ENCODE assay signal across 1 cellular context in genomic region chr21:33542640-33543504, GRCh38.
TF ChIP-seq lines count a peak whose summit lies in the region.

Gene SON, plus strand, starts transcription at chr21:33543038. Its CDS starts 55 bp downstream, at chr21:33543093.

TF ChIP-seq in HepG2, 621 proteins besides CTCF, POLR2A, EP300 and RAD21 (continued from another document and continues in another):
- TF ChIP-seq ZNF570 (CRISPR knock-in tag; IDR thresholded peaks at IDR 0.05; ENCODE audit: borderline replicate concordance): no peak
- TF ChIP-seq IKZF1 (IDR thresholded peaks at IDR 0.05): no peak
- TF ChIP-seq DDIT3 (CRISPR knock-in tag; IDR thresholded peaks at IDR 0.05): no peak
- TF ChIP-seq ZNF224 (CRISPR knock-in tag; IDR thresholded peaks at IDR 0.05): no peak
- 0 out of 2 replicates have a peak, but pooled peaks have one; percentile 7 for TF ChIP-seq ZNF234 (CRISPR knock-in tag; conservative IDR thresholded peaks at IDR 0.05)
- TF ChIP-seq NR0B2 (CRISPR knock-in tag; IDR thresholded peaks at IDR 0.05): no peak
- no peak for TF ChIP-seq REXO4 (CRISPR knock-in tag; IDR thresholded peaks at IDR 0.05; ENCODE audit: borderline replicate concordance)
- TF ChIP-seq TBX3 (IDR thresholded peaks at IDR 0.05; ENCODE audit: borderline replicate concordance): peak; percentile 50; the same call in 1 of the 2 replicates
- no peak for TF ChIP-seq RELA (CRISPR knock-in tag; IDR thresholded peaks at IDR 0.05)
- no peak for TF ChIP-seq NCOR1 (IDR thresholded peaks at IDR 0.05; ENCODE audit: borderline replicate concordance, low read length)
- TF ChIP-seq PAXIP1 (CRISPR knock-in tag; conservative IDR thresholded peaks at IDR 0.05): no peak; the same call in 1 of the 2 replicates
- no peak; the same call in 1 of the 2 replicates for TF ChIP-seq REPIN1 (CRISPR knock-in tag; IDR thresholded peaks at IDR 0.05; ENCODE audit: borderline replicate concordance, low read depth)
- TF ChIP-seq ZNF512B (CRISPR knock-in tag; IDR thresholded peaks at IDR 0.05; ENCODE audit: borderline replicate concordance): no peak
- no peak for TF ChIP-seq ZBTB7A (CRISPR knock-in tag; IDR thresholded peaks at IDR 0.05)
- peak; percentile 58; the same call in 1 of the 2 replicates for TF ChIP-seq ZMAT3 (CRISPR knock-in tag; conservative IDR thresholded peaks at IDR 0.05)
- 0 out of 2 replicates have a peak, but pooled peaks have one; percentile 16 for TF ChIP-seq SRY (CRISPR knock-in tag; IDR thresholded peaks at IDR 0.05)
- no peak for TF ChIP-seq SYNCRIP (IDR thresholded peaks at IDR 0.05; ENCODE audit: insufficient read depth, low read depth, low read length)
- TF ChIP-seq PBX2 (CRISPR knock-in tag; IDR thresholded peaks at IDR 0.05): no peak
- peak; percentile 68 for TF ChIP-seq ZKSCAN5 (CRISPR knock-in tag; IDR thresholded peaks at IDR 0.05)
- no peak for TF ChIP-seq ZBTB37 (CRISPR knock-in tag; IDR thresholded peaks at IDR 0.05)
- TF ChIP-seq CEBPZ (IDR thresholded peaks at IDR 0.05; ENCODE audit: low read length): no peak
- TF ChIP-seq ATF2 (CRISPR knock-in tag; IDR thresholded peaks at IDR 0.05): peak; percentile 30; the same call in 1 of the 2 replicates
- TF ChIP-seq ZNF136 (CRISPR knock-in tag; IDR thresholded peaks at IDR 0.05; ENCODE audit: low read depth): no peak
- TF ChIP-seq FOXM1 (CRISPR knock-in tag; IDR thresholded peaks at IDR 0.05): no peak
- TF ChIP-seq JUN (CRISPR knock-in tag; IDR thresholded peaks at IDR 0.05): no peak
- peak; percentile 10; the same call in 1 of the 2 replicates for TF ChIP-seq ZBTB26 (CRISPR knock-in tag; IDR thresholded peaks at IDR 0.05; ENCODE audit: borderline replicate concordance)
- TF ChIP-seq ZNF350 (CRISPR knock-in tag; IDR thresholded peaks at IDR 0.05; ENCODE audit: borderline replicate concordance, low read depth): no peak
- peak; percentile 83 for TF ChIP-seq ZNF33B (CRISPR knock-in tag; IDR thresholded peaks at IDR 0.05)
- TF ChIP-seq TAF1 (CRISPR knock-in tag; IDR thresholded peaks at IDR 0.05): peak; percentile 76
- TF ChIP-seq SP5 (CRISPR knock-in tag; IDR thresholded peaks at IDR 0.05; ENCODE audit: borderline replicate concordance, low read depth): no peak
- no peak; the same call in 1 of the 2 replicates for TF ChIP-seq ZNF879 (CRISPR knock-in tag; IDR thresholded peaks at IDR 0.05)
- TF ChIP-seq RAD51 (IDR thresholded peaks at IDR 0.05; ENCODE audit: borderline replicate concordance): no peak
- no peak for TF ChIP-seq MZF1 (CRISPR knock-in tag; IDR thresholded peaks at IDR 0.05; ENCODE audit: borderline replicate concordance)
- no peak for TF ChIP-seq ZNF674 (CRISPR knock-in tag; IDR thresholded peaks at IDR 0.05; ENCODE audit: low read depth)
- peak; percentile 38 for TF ChIP-seq HNRNPLL (IDR thresholded peaks at IDR 0.05; ENCODE audit: low read depth, low read length, poor library complexity, severe bottlenecking)
- TF ChIP-seq ESRRA (CRISPR knock-in tag; IDR thresholded peaks at IDR 0.05; ENCODE audit: low read depth): no peak
- no peak for TF ChIP-seq CHD4 (IDR thresholded peaks at IDR 0.05; ENCODE audit: borderline replicate concordance, low read length)
- TF ChIP-seq SMAD9 (CRISPR knock-in tag; IDR thresholded peaks at IDR 0.05): no peak
- no peak; the same call in 1 of the 2 replicates for TF ChIP-seq ZNF784 (CRISPR knock-in tag; IDR thresholded peaks at IDR 0.05; ENCODE audit: borderline replicate concordance)
- peak; percentile 41; the same call in 1 of the 2 replicates for TF ChIP-seq HES4 (CRISPR knock-in tag; IDR thresholded peaks at IDR 0.05; ENCODE audit: borderline replicate concordance)
- TF ChIP-seq ZNF704 (CRISPR knock-in tag; IDR thresholded peaks at IDR 0.05; ENCODE audit: borderline replicate concordance): no peak; the same call in 1 of the 2 replicates
- TF ChIP-seq ZNF629 (CRISPR knock-in tag; conservative IDR thresholded peaks at IDR 0.05): no peak
- TF ChIP-seq ETV5 (CRISPR knock-in tag; IDR thresholded peaks at IDR 0.05; ENCODE audit: borderline replicate concordance): peak; percentile 6; the same call in 1 of the 2 replicates
- TF ChIP-seq JDP2 (CRISPR knock-in tag; IDR thresholded peaks at IDR 0.05; ENCODE audit: borderline replicate concordance): no peak
- TF ChIP-seq SMC3 (IDR thresholded peaks at IDR 0.05; ENCODE audit: low read length): no peak
- TF ChIP-seq XBP1 (CRISPR knock-in tag; IDR thresholded peaks at IDR 0.05): no peak
- TF ChIP-seq ZEB1 (IDR thresholded peaks at IDR 0.05; ENCODE audit: insufficient replicate concordance, low read depth): no peak
